In the genomic region with DNA sequence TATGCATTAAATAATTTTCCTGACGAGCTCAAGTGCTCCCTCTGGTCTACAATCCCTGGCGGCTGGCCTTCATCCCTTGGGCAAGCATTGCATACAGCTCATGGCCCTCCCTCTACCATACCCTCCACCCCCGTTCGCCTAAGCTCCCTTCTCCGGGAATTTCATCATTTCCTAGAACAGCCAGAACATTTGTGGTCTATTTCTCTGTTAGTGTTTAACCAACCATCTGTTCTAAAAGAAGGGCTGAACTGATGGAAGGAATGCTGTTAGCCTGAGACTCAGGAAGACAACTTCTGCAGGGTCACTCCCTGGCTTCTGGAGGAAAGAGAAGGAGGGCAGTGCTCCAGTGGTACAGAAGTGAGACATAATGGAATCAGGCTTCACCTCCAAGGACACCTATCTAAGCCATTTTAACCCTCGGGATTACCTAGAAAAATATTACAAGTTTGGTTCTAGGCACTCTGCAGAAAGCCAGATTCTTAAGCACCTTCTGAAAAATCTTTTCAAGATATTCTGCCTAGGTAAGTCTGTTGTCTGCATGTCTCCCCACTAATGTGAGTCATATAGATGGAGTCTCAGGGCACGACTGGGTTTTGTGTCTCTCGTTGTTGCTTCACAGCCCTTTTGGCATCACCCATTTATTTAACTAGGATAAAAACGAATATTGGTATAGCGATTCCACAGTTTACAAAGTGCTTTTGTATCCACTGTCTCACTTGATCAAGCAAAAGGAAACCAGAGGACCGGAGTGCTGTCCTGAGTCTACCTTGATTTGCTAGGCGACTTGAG, we compare ENCODE assay signal across 10 cellular contexts. TPM values are rescaled to one million over a fixed set of nuclear protein-coding genes. Genes with fewer than 3 reads are reported as not detected.
DNase-seq lines count a peak whose midpoint lies in the region; ATAC-seq, FAIRE-seq and TF ChIP-seq lines count a peak whose summit lies in the region.
"Had no signal": no experiment of that assay in that cellular context is flagged by ENCODE, and none has a peak within 500 bp of the region (broad histone marks: within the 10 kb centered on the region; RNA-seq: fewer than 3 reads in every experiment).

A gene (plus strand): TSS at position 210 of the 789 bp plus-strand sequence. CDS start 158 bp downstream, at position 368.

- no peaks in the 10 kb centered on the region for H3K9me3 ChIP-seq in HEK293 (ENCODE audit: control insufficient read depth, insufficient read depth, low read depth, low read length)
- no peaks in the 10 kb centered on the region for H3K9me3 ChIP-seq in left lung
- H3K9me3 ChIP-seq in subcutaneous abdominal adipose tissue (ENCODE audit: control insufficient read depth in 5 of 5, low read length in 5 of 5): peaks cover 0 to 10% (median 8%) of the 10 kb centered on the region in 5 donors
- no peaks in the 10 kb centered on the region for H3K9me3 ChIP-seq in naive thymus-derived CD4-positive, alpha-beta T cell (ENCODE audit: control insufficient read depth in 2 of 3, low read length in 3 of 3)

- POLR2A ChIA-PET in HEK293 (lab: Yijun Ruan, JAX): no interaction called here
- POLR2A ChIA-PET in naive thymus-derived CD4-positive, alpha-beta T cell (lab: Charles Lee): no interaction called here

- no peak within 1 kb of the TSS for H3K27ac Mint-ChIP-seq in naive thymus-derived CD4-positive, alpha-beta T cell
- H3K27ac Mint-ChIP-seq: activated CD8-positive, alpha-beta T cell treated with anti-CD3 and anti-CD28 coated beads for 36 hours had no signal

- DNase-seq in bronchial epithelial cell (ENCODE audit: low read depth) (peak; percentile 60), left lung (peak in 1 of 2 donors; percentile 75), OCI-M2 (lab: John Stamatoyannopoulos, UW; ENCODE audit: unreplicated experiment) (no peak)
- no peak for DNase-seq in naive thymus-derived CD4-positive, alpha-beta T cell
- DNase-seq: activated CD8-positive, alpha-beta T cell treated with anti-CD3 and anti-CD28 coated beads for 36 hours had no signal

- peak within 1 kb of the TSS; percentile 26; the same call in 1 of the 2 replicates for H3K4me3 ChIP-seq in HEK293 (ENCODE audit: low read depth, low read length)
- H3K4me3 ChIP-seq in bronchial epithelial cell (ENCODE audit: low read depth, low read length): no peak within 1 kb of the TSS
- H3K4me3 ChIP-seq in left lung: peak within 1 kb of the TSS; percentile 10 to 32
- H3K4me3 ChIP-seq in subcutaneous abdominal adipose tissue (ENCODE audit: low read depth in 1 of 5, low read length in 5 of 5): peak within 1 kb of the TSS; percentile 70 to 90 (median 87)
- H3K4me3 ChIP-seq in naive thymus-derived CD4-positive, alpha-beta T cell (ENCODE audit: low read length): no peak within 1 kb of the TSS

- peak; percentile 67 for ATAC-seq in left lung
- ATAC-seq in naive thymus-derived CD4-positive, alpha-beta T cell: no peak
- ATAC-seq in HG03439 (IDR thresholded peaks at IDR 0.05; ENCODE audit: unreplicated experiment): no peak
- ATAC-seq in GM18858 (IDR thresholded peaks at IDR 0.05; ENCODE audit: unreplicated experiment): no peak
- ATAC-seq: activated CD8-positive, alpha-beta T cell treated with anti-CD3 and anti-CD28 coated beads for 36 hours had no signal

- H3K9me3 Mint-ChIP-seq in naive thymus-derived CD4-positive, alpha-beta T cell: peaks cover 0 to 20% (median 3%) of the 10 kb centered on the region in 11 donors

- TF ChIP-seq CTCF in HEK293 (tag by site-specific recombination; IDR thresholded peaks at IDR 0.05) (no peak), bronchial epithelial cell (IDR thresholded peaks at IDR 0.05; ENCODE audit: insufficient read depth, low read length, severe bottlenecking) (no peak), left lung (IDR thresholded peaks at IDR 0.05) (no peak)

- H3K4me3 Mint-ChIP-seq in naive thymus-derived CD4-positive, alpha-beta T cell: no peak within 1 kb of the TSS
- H3K4me3 Mint-ChIP-seq: activated CD8-positive, alpha-beta T cell treated with anti-CD3 and anti-CD28 coated beads for 36 hours; neural crest cell had no signal

- H3K27me3 ChIP-seq in bronchial epithelial cell (ENCODE audit: control insufficient read depth, insufficient read depth, low read length) (no peaks in the 10 kb centered on the region), left lung (no peaks in the 10 kb centered on the region), subcutaneous abdominal adipose tissue (ENCODE audit: control insufficient read depth in 5 of 5, insufficient read depth in 4 of 5, low read length in 5 of 5) (no peaks in the 10 kb centered on the region)
- peaks cover 0 to 2% of the 10 kb centered on the region in 2 donors for H3K27me3 ChIP-seq in naive thymus-derived CD4-positive, alpha-beta T cell (ENCODE audit: control insufficient read depth in 2 of 2, insufficient read depth in 2 of 2, low read length in 2 of 2)

- peaks cover 0 to 16% (median 8%) of the 10 kb centered on the region in 5 donors for H3K27me3 Mint-ChIP-seq in naive thymus-derived CD4-positive, alpha-beta T cell

- CTCF ChIA-PET in HEK293 (lab: Yijun Ruan, JAX): interaction anchor here (1.3 kb wide), 1 partner anchor 8 kb away, joined by 9 read pairs; no protein-coding TSS in a partner anchor
- CTCF ChIA-PET in naive thymus-derived CD4-positive, alpha-beta T cell (lab: Charles Lee): no interaction called here

- H3K4me1 ChIP-seq in HEK293 (ENCODE audit: control insufficient read depth, insufficient read depth, low read length) (no peaks in the 10 kb centered on the region), left lung (peaks cover 12 to 29% of the 10 kb centered on the region in 2 donors), subcutaneous abdominal adipose tissue (ENCODE audit: control insufficient read depth in 5 of 5, insufficient read depth in 5 of 5, low read length in 5 of 5) (peaks cover 5 to 45% (median 36%) of the 10 kb centered on the region in 5 donors)
- no peaks in the 10 kb centered on the region for H3K4me1 ChIP-seq in naive thymus-derived CD4-positive, alpha-beta T cell (ENCODE audit: control insufficient read depth in 2 of 2, insufficient read depth in 2 of 2, low read length in 2 of 2)

- H3K36me3 Mint-ChIP-seq in naive thymus-derived CD4-positive, alpha-beta T cell: peaks cover 0 to 7% (median 3%) of the 10 kb centered on the region in 5 donors

- H3K27ac ChIP-seq in HEK293 (ENCODE audit: extremely low read depth, low read depth, low read length) (no peak within 1 kb of the TSS), left lung (peak within 1 kb of the TSS; percentile 83 to 87), subcutaneous abdominal adipose tissue (ENCODE audit: low read depth, low read length) (peak within 1 kb of the TSS; percentile 99)
- no peak within 1 kb of the TSS for H3K27ac ChIP-seq in naive thymus-derived CD4-positive, alpha-beta T cell (ENCODE audit: low read depth, low read length)

- no peak for FAIRE-seq in bronchial epithelial cell (lab: Jason Lieb, UNC)

- H3K36me3 ChIP-seq in HEK293 (ENCODE audit: control insufficient read depth in 2 of 2, insufficient read depth in 1 of 2, low read length in 2 of 2) (no peaks in the 10 kb centered on the region), bronchial epithelial cell (ENCODE audit: control insufficient read depth, insufficient read depth, low read length) (no peaks in the 10 kb centered on the region), left lung (peaks cover 0 to 4% of the 10 kb centered on the region in 2 donors), subcutaneous abdominal adipose tissue (ENCODE audit: control insufficient read depth in 5 of 5, insufficient read depth in 5 of 5, low read length in 5 of 5) (peaks cover 14 to 27% (median 19%) of the 10 kb centered on the region in 5 donors)
- no peaks in the 10 kb centered on the region for H3K36me3 ChIP-seq in naive thymus-derived CD4-positive, alpha-beta T cell (ENCODE audit: control insufficient read depth in 2 of 3, insufficient read depth in 3 of 3, low read length in 3 of 3)

- intact Hi-C loops in left lung (cut with DNase I): no loop called here
- intact Hi-C loops in naive thymus-derived CD4-positive, alpha-beta T cell (cut with micrococcal nuclease): no loop called here

- peaks cover 0 to 8% (median 0%) of the 10 kb centered on the region in 7 donors for H3K4me1 Mint-ChIP-seq in naive thymus-derived CD4-positive, alpha-beta T cell
- H3K4me1 Mint-ChIP-seq: neural crest cell had no signal

- peak within 1 kb of the TSS; percentile 82 to 98 (median 89) for H3K9ac ChIP-seq in subcutaneous abdominal adipose tissue (ENCODE audit: low read length in 5 of 5)

TF ChIP-seq in HEK293, 187 proteins besides CTCF, POLR2A, EP300 and RAD21 (continues in another document):
- TF ChIP-seq ZNF596 (tag by site-specific recombination; IDR thresholded peaks at IDR 0.05) (no peak), ZNF510 (tag by site-specific recombination; IDR thresholded peaks at IDR 0.05; ENCODE audit: insufficient replicate concordance) (no peak), ZNF585B (tag by site-specific recombination; IDR thresholded peaks at IDR 0.05) (no peak), ZNF626 (tag by site-specific recombination; IDR thresholded peaks at IDR 0.05) (no peak), ZNF223 (tag by site-specific recombination; IDR thresholded peaks at IDR 0.05) (no peak)
- TF ChIP-seq, protein P1, sequence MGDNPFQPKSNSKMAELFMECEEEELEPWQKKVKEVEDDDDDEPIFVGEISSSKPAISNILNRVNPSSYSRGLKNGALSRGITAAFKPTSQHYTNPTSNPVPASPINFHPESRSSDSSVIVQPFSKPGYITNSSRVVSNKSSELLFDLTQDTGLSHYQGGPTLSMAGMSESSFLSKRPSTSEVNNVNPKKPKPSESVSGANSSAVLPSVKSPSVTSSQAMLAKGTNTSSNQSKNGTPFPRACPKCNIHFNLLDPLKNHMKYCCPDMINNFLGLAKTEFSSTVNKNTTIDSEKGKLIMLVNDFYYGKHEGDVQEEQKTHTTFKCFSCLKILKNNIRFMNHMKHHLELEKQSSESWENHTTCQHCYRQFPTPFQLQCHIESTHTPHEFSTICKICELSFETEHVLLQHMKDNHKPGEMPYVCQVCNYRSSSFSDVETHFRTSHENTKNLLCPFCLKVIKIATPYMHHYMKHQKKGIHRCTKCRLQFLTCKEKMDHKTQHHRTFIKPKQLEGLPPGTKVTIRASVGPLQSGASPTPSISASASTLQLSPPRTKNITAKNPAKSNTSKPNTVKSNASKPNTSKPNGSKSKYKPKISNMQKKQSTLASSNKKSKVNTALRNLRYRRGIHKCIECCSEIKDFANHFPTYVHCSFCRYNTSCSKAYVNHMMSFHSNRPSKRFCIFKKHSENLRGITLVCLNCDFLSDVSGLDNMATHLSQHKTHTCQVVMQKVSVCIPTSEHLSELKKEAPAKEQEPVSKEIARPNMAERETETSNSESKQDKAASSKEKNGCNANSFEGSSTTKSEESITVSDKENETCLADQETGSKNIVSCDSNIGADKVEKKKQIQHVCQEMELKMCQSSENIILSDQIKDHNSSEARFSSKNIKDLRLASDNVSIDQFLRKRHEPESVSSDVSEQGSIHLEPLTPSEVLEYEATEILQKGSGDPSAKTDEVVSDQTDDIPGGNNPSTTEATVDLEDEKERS (tag by site-specific recombination; IDR thresholded peaks at IDR 0.05): no peak

RNA-seq across cellular contexts. Expression of the gene that starts here (rescaled TPM):
- 0.38 and 11.6 TPM in 2 replicates for total RNA-seq in bronchial epithelial cell
- 100 to 1,000 TPM; 165 to 244 TPM for total RNA-seq in left lung
- total RNA-seq in naive thymus-derived CD4-positive, alpha-beta T cell: not detected
- polyA plus RNA-seq in naive thymus-derived CD4-positive, alpha-beta T cell: not detected
- total RNA-seq: activated CD8-positive, alpha-beta T cell treated with anti-CD3 and anti-CD28 coated beads for 36 hours had no signal

Comparison
In these comparisons a context has a peak if more than half of its experiments do, and no peak if none do; other contexts are left out.
1. RNA of the gene that starts here (total RNA-seq): 165 to 244 TPM in left lung; 0.38 to 11.6 TPM in bronchial epithelial cell and not detected in naive thymus-derived CD4-positive, alpha-beta T cell; every median in the first group is over 10 times any median in the second.
2. H3K27ac ChIP-seq: peak in left lung (2 of 2) and subcutaneous abdominal adipose tissue (single experiment); none in HEK293 (single experiment) and naive thymus-derived CD4-positive, alpha-beta T cell (single experiment).
3. H3K4me3 ChIP-seq: peak in HEK293 (single experiment), left lung (2 of 2) and subcutaneous abdominal adipose tissue (5 of 5); none in bronchial epithelial cell (single experiment) and naive thymus-derived CD4-positive, alpha-beta T cell (single experiment).